25 cellular contexts compared by ENCODE assay signal in the genomic region with DNA sequence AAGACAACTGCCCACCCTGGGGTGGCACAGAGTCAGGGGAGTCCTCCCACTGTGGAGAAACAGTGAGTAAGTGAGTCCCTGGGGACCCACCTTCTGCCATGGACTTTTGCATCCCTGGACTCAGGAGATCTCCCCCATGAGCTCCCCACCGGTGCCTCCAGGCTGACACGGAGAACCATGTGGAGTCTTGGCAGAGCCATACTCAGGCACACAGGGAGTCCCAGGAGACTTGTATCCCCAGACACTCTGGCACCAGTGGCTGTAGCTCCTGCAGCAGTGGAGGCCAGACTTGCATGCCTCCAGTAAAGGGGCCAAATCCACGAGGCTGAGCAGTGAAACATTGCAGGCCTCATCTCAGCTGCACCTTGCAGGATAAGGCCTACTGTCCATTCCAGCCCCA.
"Had no signal": no experiment of that assay in that cellular context is flagged by ENCODE, and none has a peak within 500 bp of the region (broad histone marks: within the 10 kb centered on the region; RNA-seq: fewer than 3 reads in every experiment).

No MANE protein-coding gene starts in this region.

- H3K27ac ChIP-seq: breast epithelium, esophagus muscularis mucosa, foreskin keratinocyte, heart left ventricle, left ventricle myocardium inferior, right lobe of liver, skin epidermis had no signal

- H3K27me3 ChIP-seq: breast epithelium, esophagus muscularis mucosa, foreskin keratinocyte, heart left ventricle, right lobe of liver had no signal

- H3K9me3 ChIP-seq: breast epithelium, esophagus muscularis mucosa, right lobe of liver had no signal

- H3K4me3 ChIP-seq: breast epithelium, esophagus muscularis mucosa, heart left ventricle, left ventricle myocardium inferior, lung, right lobe of liver, skin epidermis had no signal

- DNase-seq: activated CD4-positive, alpha-beta memory T cell treated with anti-CD3 and anti-CD28 coated beads for 36 hours; activated CD4-positive, alpha-beta T cell treated with anti-CD3 and anti-CD28 coated beads, Interleukin-2, amount 10 ng/mL, durations not matched to agents 24 days and 14 days; activated CD4-positive, CD25-positive, alpha-beta regulatory T cell treated with anti-CD3 and anti-CD28 coated beads, Interleukin-2, amount 50 U/mL, for 72 hours; activated CD8-positive, alpha-beta memory T cell treated with anti-CD3 and anti-CD28 coated beads, Interleukin-2, amount 50 U/mL, for 48 hours; activated gamma-delta T cell treated with Interleukin-2 at 50 U/mL for 16 hours; activated naive CD4-positive, alpha-beta T cell treated with anti-CD3 and anti-CD28 coated beads, Interleukin-2, amount 50 U/mL, for 16 hours; activated T-cell treated with anti-CD3 and anti-CD28 coated beads, Interleukin-2, amount 50 U/mL, for 4 hours; amygdala; central memory CD4-positive, alpha-beta T cell; endodermal cell; foreskin keratinocyte; left ventricle myocardium inferior; right lobe of liver; stimulated activated CD4-positive, alpha-beta T cell treated with anti-CD3 and anti-CD28 coated beads, Interleukin-4, amount 100 ng/mL, for 24 hours; stimulated activated naive CD8-positive, alpha-beta T cell treated with anti-CD3 and anti-CD28 coated beads, Interleukin-15, amount 100 ng/mL, for 72 hours; substantia nigra; T-helper 17 cell; T1000 had no signal

- H3K36me3 ChIP-seq: breast epithelium, esophagus muscularis mucosa, heart left ventricle, left ventricle myocardium inferior, right lobe of liver had no signal

- H3K4me1 ChIP-seq: breast epithelium, esophagus muscularis mucosa, foreskin keratinocyte, heart left ventricle, left ventricle myocardium inferior, right lobe of liver had no signal

- ATAC-seq: activated T-cell treated with anti-CD3 and anti-CD28 coated beads, Interleukin-2, amount 50 U/mL, for 4 hours; activated T-helper 17 cell treated with anti-CD3 and anti-CD28 coated beads, Interleukin-2, amount 50 U/mL, for 72 hours; foreskin keratinocyte; stimulated activated effector memory CD8-positive, alpha-beta T cell treated with anti-CD3 and anti-CD28 coated beads, Interleukin-12 subunit alpha, Interleukin-12 subunit beta, amount 100 ng/mL, for 72 hours; stimulated activated naive CD8-positive, alpha-beta T cell treated with anti-CD3 and anti-CD28 coated beads, Interleukin-15, amount 100 ng/mL, for 72 hours; T-helper 17 cell had no signal
